8 cellular contexts compared by ENCODE assay signal in the genomic region with DNA sequence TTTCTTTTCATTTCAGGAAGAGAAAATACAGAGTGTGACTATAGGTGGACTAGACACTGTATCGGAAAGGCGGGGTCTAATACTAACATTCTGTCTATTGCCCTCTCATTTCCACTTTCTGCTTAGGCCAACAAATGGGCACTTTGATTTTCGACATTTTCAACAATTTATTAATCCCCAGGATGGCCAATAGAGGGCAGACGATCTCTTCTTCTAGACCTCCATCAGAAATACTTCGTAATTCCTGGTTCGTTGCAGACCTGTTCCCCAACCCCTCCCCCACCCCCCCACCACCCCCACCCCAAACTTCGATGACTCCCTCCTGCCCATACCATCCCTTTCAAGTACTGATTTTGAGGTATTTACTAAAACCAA. TPM values are rescaled to one million over a fixed set of nuclear protein-coding genes. Genes with fewer than 3 reads are reported as not detected.
DNase-seq lines count a peak whose midpoint lies in the region; ATAC-seq and TF ChIP-seq lines count a peak whose summit lies in the region.

No MANE protein-coding gene starts in this region.

- no peaks in the 10 kb centered on the region for H3K9me3 Mint-ChIP-seq in naive B cell

- TF ChIP-seq CTCF in AG09319 (IDR thresholded peaks at IDR 0.05; ENCODE audit: low read depth, low read length) (peak; percentile 58), GM12875 (IDR thresholded peaks at IDR 0.05; ENCODE audit: borderline replicate concordance, insufficient read depth, low read depth, low read length) (peak; percentile 56; the same call in 1 of the 2 replicates)

- H3K4me1 Mint-ChIP-seq in naive B cell: peaks cover 27 to 30% (median 28%) of the 10 kb centered on the region in 3 donors

- no peak overlapping the region for H3K27ac Mint-ChIP-seq in naive B cell

- peaks cover 0 to 5% (median 4%) of the 10 kb centered on the region in 3 donors for H3K27me3 Mint-ChIP-seq in naive B cell

- H3K4me3 ChIP-seq in GM12875 (ENCODE audit: low read depth, low read length): no peak overlapping the region

- no peak for ATAC-seq in naive B cell (ENCODE audit: low read depth in 2 of 2)
- ATAC-seq in GM21737 (IDR thresholded peaks at IDR 0.05; ENCODE audit: unreplicated experiment): no peak
- no peak for ATAC-seq in GM19328 (IDR thresholded peaks at IDR 0.05; ENCODE audit: unreplicated experiment)

- peak overlapping the region in 1 of 8 donors; percentile 6 for H3K4me3 Mint-ChIP-seq in naive B cell

- no peaks in the 10 kb centered on the region for H3K36me3 Mint-ChIP-seq in naive B cell

- DNase-seq in AG09319 (ENCODE audit: extremely low read depth, low read depth) (no peak), NCI-H774 (lab: John Stamatoyannopoulos, UW) (peak; percentile 30), cerebellum (ENCODE audit: low spot score) (peak; percentile 56), naive B cell (peak; percentile 36), HuH-7 (ENCODE audit: low spot score) (no peak)

RNA-seq across cellular contexts. Expression of gene CRIM1, which starts 3.6 kb away (rescaled TPM):
- 47.9 TPM for total RNA-seq in cerebellum
- 1 to 10 TPM; 1.1 to 5.3 (median 2.7) TPM for polyA plus RNA-seq in naive B cell (ENCODE audit: low read depth in 6 of 6)

Comparison
In these comparisons a context has a peak if more than half of its experiments do, and no peak if none do; other contexts are left out.
1. DNase-seq: peak in NCI-H774 (single experiment), cerebellum (single experiment) and naive B cell (single experiment); none in AG09319 (single experiment) and HuH-7 (single experiment).